8 cellular contexts compared by ENCODE assay signal in genomic region chr4:153634737-153635353, GRCh38. TPM values are rescaled to one million over a fixed set of nuclear protein-coding genes. Genes with fewer than 3 reads are reported as not detected.
DNase-seq lines count a peak whose midpoint lies in the region; ATAC-seq and TF ChIP-seq lines count a peak whose summit lies in the region.

No MANE protein-coding gene starts in this region.

- intact Hi-C loops in body of pancreas (cut with DNase I) (no loop called here), ovary (cut with DNase I) (no loop called here)

- H3K4me2 ChIP-seq in DOHH2 (ENCODE audit: low read length) = no peak overlapping the region

- H3K4me1 ChIP-seq in DOHH2 (ENCODE audit: control insufficient read depth, low read length) (no peaks in the 10 kb centered on the region), body of pancreas (no peaks in the 10 kb centered on the region), lung (ENCODE audit: control insufficient read depth in 2 of 2, insufficient read depth in 2 of 2, low read length in 2 of 2) (no peaks in the 10 kb centered on the region), ovary (ENCODE audit: insufficient read depth) (no peaks in the 10 kb centered on the region)

- DNase-seq in LHCN-M2 (ENCODE audit: low read depth) (peak; percentile 33), body of pancreas (no peak), lung (ENCODE audit: low spot score) (no peak), ovary (no peak)

- no peak for ATAC-seq in body of pancreas
- ATAC-seq in lung (ENCODE audit: insufficient read depth, low FRiP score) = peak; percentile 80
- ATAC-seq in HG03095 (IDR thresholded peaks at IDR 0.05; ENCODE audit: unreplicated experiment) = no peak
- ATAC-seq in GM19455 (IDR thresholded peaks at IDR 0.05; ENCODE audit: unreplicated experiment) = no peak
- no peak for ATAC-seq in HG03108 (IDR thresholded peaks at IDR 0.05; ENCODE audit: unreplicated experiment)

- no peaks in the 10 kb centered on the region for H3K79me2 ChIP-seq in DOHH2 (ENCODE audit: control insufficient read depth, low read length)

- H3F3A ChIP-seq in DOHH2 (ENCODE audit: control insufficient read depth, insufficient read depth) = peaks cover 88% of the 10 kb centered on the region

- TF ChIP-seq CTCF in DOHH2 (IDR thresholded peaks at IDR 0.05; ENCODE audit: low read depth, low read length, poor library complexity, severe bottlenecking) (peak; percentile 68), body of pancreas (IDR thresholded peaks at IDR 0.05) (peak in 6 of 7 experiments; percentile 26 to 53 (median 40)), lung (IDR thresholded peaks at IDR 0.05; ENCODE audit: control extremely low read depth, extremely low read depth) (peak; percentile 35), ovary (IDR thresholded peaks at IDR 0.05) (no peak)

- WGBS in body of pancreas, 2 donors = 77 to 83% methylated on average over 3 of the region's 3 CpGs
- WGBS in lung, 2 donors = 70 to 90% methylated on average over 3 of the region's 3 CpGs
- 66 to 71% (median 71%) methylated on average over 3 of the region's 3 CpGs for WGBS in ovary, 3 donors

- H3K36me3 ChIP-seq in DOHH2 (ENCODE audit: control insufficient read depth, low read length) (peaks cover 82% of the 10 kb centered on the region), body of pancreas (replicated peaks in 1 of 2; ENCODE audit: insufficient read depth in 1 of 2, low read depth in 2 of 2) (peaks cover 6 to 32% of the 10 kb centered on the region in 2 donors), lung (ENCODE audit: control insufficient read depth in 2 of 2, insufficient read depth in 2 of 2, low read length in 2 of 2) (peaks cover 14 to 32% of the 10 kb centered on the region in 2 donors), ovary (no peaks in the 10 kb centered on the region)

- no peaks in the 10 kb centered on the region for H3K27me3 ChIP-seq in DOHH2 (ENCODE audit: control insufficient read depth, low read length)
- no peaks in the 10 kb centered on the region for H3K27me3 ChIP-seq in body of pancreas
- no peaks in the 10 kb centered on the region for H3K27me3 ChIP-seq in lung (ENCODE audit: control insufficient read depth, insufficient read depth)
- H3K27me3 ChIP-seq in ovary = no peaks in the 10 kb centered on the region

- H3K9me3 ChIP-seq in DOHH2 (ENCODE audit: control insufficient read depth, insufficient read depth, low read length) (no peaks in the 10 kb centered on the region), body of pancreas (no peaks in the 10 kb centered on the region), lung (ENCODE audit: control insufficient read depth in 2 of 2, insufficient read depth in 1 of 2, low read length in 1 of 2) (peaks cover 0 to 4% of the 10 kb centered on the region in 2 donors), ovary (no peaks in the 10 kb centered on the region)

- no peaks in the 10 kb centered on the region for H3K9me2 ChIP-seq in DOHH2 (replicated peaks; ENCODE audit: control insufficient read depth, low read length)

- TF ChIP-seq POLR2A in body of pancreas (IDR thresholded peaks at IDR 0.05) (no peak), ovary (IDR thresholded peaks at IDR 0.05) (no peak)

- H3K27ac ChIP-seq in DOHH2 (ENCODE audit: low read depth, low read length) (no peak overlapping the region), body of pancreas (no peak overlapping the region), lung (ENCODE audit: low read depth in 1 of 2, low read length in 1 of 2) (no peak overlapping the region), ovary (no peak overlapping the region)

- peaks cover 6% of the 10 kb centered on the region; the same call in 1 of the 2 replicates for H4K20me1 ChIP-seq in DOHH2 (ENCODE audit: control insufficient read depth, insufficient read depth, low read depth, low read length)

- TF ChIP-seq EP300 in ovary (IDR thresholded peaks at IDR 0.05) = no peak

- H3K4me3 ChIP-seq in DOHH2 (ENCODE audit: low read length) (no peak overlapping the region), body of pancreas (no peak overlapping the region), lung (no peak overlapping the region), ovary (no peak overlapping the region)

RNA-seq across cellular contexts. Expression of gene TLR2, which starts 49.2 kb away (rescaled TPM):
- total RNA-seq in LHCN-M2 (2014; rRNA removed) (1.0 and 1.3 TPM in 2 replicates), body of pancreas (10 to 100 TPM in 1 of 2 donors, 1 to 10 TPM in 1; 9.9 to 15.8 TPM), lung (100 to 1,000 TPM in 1 of 2 donors, 10 to 100 TPM in 1; 93.6 to 186 TPM), ovary (10 to 100 TPM in 4 of 7 donors, 1 to 10 TPM in 3; 3.2 to 17.9 (median 10.4) TPM)
- polyA plus RNA-seq in LHCN-M2 (2012) = 0.10 TPM
- polyA plus RNA-seq in lung (100 to 1,000 TPM in 1 of 2 donors, 10 to 100 TPM in 1; 27.5 to 190 TPM), ovary (1 to 10 TPM; 2.0 to 7.9 TPM)

Comparison
In these comparisons a context has a peak if more than half of its experiments do, and no peak if none do; other contexts are left out.
1. CTCF ChIP-seq: peak in DOHH2 (single experiment), body of pancreas (6 of 7) and lung (single experiment); none in ovary (0 of 3).
2. RNA of gene TLR2, which starts 49.2 kb away (total RNA-seq): 93.6 to 186 TPM in lung; 9.9 to 15.8 TPM in body of pancreas, 3.2 to 17.9 TPM in ovary and 1.0 to 1.3 TPM in LHCN-M2; every median in the first group is over 4 times any median in the second.